Comparison of ENCODE assay signal across 1 cellular context in the genomic region with DNA sequence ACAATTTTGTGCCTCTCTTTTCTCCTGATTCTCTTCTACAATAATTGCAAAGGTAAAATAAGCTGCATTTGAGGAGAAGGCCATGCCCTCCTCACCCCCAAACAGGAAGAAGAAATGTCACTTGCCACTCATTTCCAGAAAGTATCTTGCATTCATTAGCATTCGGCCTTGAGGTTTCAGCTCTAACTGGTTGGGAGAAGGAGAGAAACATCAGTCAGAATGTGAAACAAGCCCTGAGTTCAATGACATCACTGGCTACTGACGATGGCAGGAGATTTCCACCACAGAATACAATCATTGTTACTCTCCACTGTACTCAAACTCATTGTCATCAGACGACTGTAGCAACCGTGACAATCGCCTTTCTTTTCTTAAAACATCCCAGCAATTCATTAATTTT.
TF ChIP-seq lines count a peak whose summit lies in the region.

No MANE protein-coding gene starts in this region.

TF ChIP-seq in WTC11, 78 proteins besides CTCF, POLR2A, EP300 and RAD21 (continued from another document):
- TF ChIP-seq, protein P1, sequence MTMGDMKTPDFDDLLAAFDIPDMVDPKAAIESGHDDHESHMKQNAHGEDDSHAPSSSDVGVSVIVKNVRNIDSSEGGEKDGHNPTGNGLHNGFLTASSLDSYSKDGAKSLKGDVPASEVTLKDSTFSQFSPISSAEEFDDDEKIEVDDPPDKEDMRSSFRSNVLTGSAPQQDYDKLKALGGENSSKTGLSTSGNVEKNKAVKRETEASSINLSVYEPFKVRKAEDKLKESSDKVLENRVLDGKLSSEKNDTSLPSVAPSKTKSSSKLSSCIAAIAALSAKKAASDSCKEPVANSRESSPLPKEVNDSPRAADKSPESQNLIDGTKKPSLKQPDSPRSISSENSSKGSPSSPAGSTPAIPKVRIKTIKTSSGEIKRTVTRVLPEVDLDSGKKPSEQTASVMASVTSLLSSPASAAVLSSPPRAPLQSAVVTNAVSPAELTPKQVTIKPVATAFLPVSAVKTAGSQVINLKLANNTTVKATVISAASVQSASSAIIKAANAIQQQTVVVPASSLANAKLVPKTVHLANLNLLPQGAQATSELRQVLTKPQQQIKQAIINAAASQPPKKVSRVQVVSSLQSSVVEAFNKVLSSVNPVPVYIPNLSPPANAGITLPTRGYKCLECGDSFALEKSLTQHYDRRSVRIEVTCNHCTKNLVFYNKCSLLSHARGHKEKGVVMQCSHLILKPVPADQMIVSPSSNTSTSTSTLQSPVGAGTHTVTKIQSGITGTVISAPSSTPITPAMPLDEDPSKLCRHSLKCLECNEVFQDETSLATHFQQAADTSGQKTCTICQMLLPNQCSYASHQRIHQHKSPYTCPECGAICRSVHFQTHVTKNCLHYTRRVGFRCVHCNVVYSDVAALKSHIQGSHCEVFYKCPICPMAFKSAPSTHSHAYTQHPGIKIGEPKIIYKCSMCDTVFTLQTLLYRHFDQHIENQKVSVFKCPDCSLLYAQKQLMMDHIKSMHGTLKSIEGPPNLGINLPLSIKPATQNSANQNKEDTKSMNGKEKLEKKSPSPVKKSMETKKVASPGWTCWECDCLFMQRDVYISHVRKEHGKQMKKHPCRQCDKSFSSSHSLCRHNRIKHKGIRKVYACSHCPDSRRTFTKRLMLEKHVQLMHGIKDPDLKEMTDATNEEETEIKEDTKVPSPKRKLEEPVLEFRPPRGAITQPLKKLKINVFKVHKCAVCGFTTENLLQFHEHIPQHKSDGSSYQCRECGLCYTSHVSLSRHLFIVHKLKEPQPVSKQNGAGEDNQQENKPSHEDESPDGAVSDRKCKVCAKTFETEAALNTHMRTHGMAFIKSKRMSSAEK (CRISPR knock-in tag; IDR thresholded peaks at IDR 0.05; ENCODE audit: borderline replicate concordance), result no peak
- TF ChIP-seq, protein P2, sequence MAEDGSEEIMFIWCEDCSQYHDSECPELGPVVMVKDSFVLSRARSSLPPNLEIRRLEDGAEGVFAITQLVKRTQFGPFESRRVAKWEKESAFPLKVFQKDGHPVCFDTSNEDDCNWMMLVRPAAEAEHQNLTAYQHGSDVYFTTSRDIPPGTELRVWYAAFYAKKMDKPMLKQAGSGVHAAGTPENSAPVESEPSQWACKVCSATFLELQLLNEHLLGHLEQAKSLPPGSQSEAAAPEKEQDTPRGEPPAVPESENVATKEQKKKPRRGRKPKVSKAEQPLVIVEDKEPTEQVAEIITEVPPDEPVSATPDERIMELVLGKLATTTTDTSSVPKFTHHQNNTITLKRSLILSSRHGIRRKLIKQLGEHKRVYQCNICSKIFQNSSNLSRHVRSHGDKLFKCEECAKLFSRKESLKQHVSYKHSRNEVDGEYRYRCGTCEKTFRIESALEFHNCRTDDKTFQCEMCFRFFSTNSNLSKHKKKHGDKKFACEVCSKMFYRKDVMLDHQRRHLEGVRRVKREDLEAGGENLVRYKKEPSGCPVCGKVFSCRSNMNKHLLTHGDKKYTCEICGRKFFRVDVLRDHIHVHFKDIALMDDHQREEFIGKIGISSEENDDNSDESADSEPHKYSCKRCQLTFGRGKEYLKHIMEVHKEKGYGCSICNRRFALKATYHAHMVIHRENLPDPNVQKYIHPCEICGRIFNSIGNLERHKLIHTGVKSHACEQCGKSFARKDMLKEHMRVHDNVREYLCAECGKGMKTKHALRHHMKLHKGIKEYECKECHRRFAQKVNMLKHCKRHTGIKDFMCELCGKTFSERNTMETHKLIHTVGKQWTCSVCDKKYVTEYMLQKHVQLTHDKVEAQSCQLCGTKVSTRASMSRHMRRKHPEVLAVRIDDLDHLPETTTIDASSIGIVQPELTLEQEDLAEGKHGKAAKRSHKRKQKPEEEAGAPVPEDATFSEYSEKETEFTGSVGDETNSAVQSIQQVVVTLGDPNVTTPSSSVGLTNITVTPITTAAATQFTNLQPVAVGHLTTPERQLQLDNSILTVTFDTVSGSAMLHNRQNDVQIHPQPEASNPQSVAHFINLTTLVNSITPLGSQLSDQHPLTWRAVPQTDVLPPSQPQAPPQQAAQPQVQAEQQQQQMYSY (CRISPR knock-in tag; IDR thresholded peaks at IDR 0.05), result no peak
- TF ChIP-seq ZNF232 (CRISPR knock-in tag; IDR thresholded peaks at IDR 0.05), result no peak
- TF ChIP-seq, protein P3, sequence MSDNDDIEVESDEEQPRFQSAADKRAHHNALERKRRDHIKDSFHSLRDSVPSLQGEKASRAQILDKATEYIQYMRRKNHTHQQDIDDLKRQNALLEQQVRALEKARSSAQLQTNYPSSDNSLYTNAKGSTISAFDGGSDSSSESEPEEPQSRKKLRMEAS (CRISPR knock-in tag; IDR thresholded peaks at IDR 0.05), result no peak
- TF ChIP-seq, protein P4, sequence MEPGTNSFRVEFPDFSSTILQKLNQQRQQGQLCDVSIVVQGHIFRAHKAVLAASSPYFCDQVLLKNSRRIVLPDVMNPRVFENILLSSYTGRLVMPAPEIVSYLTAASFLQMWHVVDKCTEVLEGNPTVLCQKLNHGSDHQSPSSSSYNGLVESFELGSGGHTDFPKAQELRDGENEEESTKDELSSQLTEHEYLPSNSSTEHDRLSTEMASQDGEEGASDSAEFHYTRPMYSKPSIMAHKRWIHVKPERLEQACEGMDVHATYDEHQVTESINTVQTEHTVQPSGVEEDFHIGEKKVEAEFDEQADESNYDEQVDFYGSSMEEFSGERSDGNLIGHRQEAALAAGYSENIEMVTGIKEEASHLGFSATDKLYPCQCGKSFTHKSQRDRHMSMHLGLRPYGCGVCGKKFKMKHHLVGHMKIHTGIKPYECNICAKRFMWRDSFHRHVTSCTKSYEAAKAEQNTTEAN (CRISPR knock-in tag; IDR thresholded peaks at IDR 0.05), result no peak
- no peak for TF ChIP-seq IRF2 (CRISPR knock-in tag; IDR thresholded peaks at IDR 0.05; ENCODE audit: borderline replicate concordance, low read depth)
- no peak for TF ChIP-seq ZNF396 (CRISPR knock-in tag; IDR thresholded peaks at IDR 0.05; ENCODE audit: borderline replicate concordance)
- TF ChIP-seq, protein P5, sequence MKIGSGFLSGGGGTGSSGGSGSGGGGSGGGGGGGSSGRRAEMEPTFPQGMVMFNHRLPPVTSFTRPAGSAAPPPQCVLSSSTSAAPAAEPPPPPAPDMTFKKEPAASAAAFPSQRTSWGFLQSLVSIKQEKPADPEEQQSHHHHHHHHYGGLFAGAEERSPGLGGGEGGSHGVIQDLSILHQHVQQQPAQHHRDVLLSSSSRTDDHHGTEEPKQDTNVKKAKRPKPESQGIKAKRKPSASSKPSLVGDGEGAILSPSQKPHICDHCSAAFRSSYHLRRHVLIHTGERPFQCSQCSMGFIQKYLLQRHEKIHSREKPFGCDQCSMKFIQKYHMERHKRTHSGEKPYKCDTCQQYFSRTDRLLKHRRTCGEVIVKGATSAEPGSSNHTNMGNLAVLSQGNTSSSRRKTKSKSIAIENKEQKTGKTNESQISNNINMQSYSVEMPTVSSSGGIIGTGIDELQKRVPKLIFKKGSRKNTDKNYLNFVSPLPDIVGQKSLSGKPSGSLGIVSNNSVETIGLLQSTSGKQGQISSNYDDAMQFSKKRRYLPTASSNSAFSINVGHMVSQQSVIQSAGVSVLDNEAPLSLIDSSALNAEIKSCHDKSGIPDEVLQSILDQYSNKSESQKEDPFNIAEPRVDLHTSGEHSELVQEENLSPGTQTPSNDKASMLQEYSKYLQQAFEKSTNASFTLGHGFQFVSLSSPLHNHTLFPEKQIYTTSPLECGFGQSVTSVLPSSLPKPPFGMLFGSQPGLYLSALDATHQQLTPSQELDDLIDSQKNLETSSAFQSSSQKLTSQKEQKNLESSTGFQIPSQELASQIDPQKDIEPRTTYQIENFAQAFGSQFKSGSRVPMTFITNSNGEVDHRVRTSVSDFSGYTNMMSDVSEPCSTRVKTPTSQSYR (CRISPR knock-in tag; IDR thresholded peaks at IDR 0.05), result no peak
- no peak for TF ChIP-seq NFATC4 (CRISPR knock-in tag; IDR thresholded peaks at IDR 0.05)
- TF ChIP-seq, protein P6, sequence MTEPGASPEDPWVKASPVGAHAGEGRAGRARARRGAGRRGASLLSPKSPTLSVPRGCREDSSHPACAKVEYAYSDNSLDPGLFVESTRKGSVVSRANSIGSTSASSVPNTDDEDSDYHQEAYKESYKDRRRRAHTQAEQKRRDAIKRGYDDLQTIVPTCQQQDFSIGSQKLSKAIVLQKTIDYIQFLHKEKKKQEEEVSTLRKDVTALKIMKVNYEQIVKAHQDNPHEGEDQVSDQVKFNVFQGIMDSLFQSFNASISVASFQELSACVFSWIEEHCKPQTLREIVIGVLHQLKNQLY (CRISPR knock-in tag; IDR thresholded peaks at IDR 0.05), result no peak
- TF ChIP-seq, protein P7, sequence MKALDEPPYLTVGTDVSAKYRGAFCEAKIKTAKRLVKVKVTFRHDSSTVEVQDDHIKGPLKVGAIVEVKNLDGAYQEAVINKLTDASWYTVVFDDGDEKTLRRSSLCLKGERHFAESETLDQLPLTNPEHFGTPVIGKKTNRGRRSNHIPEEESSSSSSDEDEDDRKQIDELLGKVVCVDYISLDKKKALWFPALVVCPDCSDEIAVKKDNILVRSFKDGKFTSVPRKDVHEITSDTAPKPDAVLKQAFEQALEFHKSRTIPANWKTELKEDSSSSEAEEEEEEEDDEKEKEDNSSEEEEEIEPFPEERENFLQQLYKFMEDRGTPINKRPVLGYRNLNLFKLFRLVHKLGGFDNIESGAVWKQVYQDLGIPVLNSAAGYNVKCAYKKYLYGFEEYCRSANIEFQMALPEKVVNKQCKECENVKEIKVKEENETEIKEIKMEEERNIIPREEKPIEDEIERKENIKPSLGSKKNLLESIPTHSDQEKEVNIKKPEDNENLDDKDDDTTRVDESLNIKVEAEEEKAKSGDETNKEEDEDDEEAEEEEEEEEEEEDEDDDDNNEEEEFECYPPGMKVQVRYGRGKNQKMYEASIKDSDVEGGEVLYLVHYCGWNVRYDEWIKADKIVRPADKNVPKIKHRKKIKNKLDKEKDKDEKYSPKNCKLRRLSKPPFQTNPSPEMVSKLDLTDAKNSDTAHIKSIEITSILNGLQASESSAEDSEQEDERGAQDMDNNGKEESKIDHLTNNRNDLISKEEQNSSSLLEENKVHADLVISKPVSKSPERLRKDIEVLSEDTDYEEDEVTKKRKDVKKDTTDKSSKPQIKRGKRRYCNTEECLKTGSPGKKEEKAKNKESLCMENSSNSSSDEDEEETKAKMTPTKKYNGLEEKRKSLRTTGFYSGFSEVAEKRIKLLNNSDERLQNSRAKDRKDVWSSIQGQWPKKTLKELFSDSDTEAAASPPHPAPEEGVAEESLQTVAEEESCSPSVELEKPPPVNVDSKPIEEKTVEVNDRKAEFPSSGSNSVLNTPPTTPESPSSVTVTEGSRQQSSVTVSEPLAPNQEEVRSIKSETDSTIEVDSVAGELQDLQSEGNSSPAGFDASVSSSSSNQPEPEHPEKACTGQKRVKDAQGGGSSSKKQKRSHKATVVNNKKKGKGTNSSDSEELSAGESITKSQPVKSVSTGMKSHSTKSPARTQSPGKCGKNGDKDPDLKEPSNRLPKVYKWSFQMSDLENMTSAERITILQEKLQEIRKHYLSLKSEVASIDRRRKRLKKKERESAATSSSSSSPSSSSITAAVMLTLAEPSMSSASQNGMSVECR (CRISPR knock-in tag; IDR thresholded peaks at IDR 0.05; ENCODE audit: borderline replicate concordance), result no peak
